31 cellular contexts compared by ENCODE assay signal in the genomic region with DNA sequence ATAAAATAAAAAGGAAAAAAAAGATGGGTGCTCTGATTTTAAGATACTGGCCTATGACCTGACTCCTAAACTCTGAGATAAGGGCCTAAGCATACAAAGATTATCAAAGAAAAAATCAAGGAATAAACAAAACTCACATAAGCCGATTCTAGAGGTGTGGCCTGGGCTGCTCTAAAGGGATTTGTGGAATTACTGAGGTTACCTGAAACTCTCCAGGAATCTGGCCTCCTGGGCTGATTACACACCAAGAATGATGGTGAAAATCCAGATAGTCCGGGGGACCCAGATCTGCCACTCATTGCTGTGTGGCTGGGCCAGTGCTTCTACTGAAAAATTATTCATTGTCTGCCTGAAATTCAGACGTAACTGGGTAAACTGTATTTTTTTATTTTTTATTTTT.
"Had no signal": no experiment of that assay in that cellular context is flagged by ENCODE, and none has a peak within 500 bp of the region (broad histone marks: within the 10 kb centered on the region; RNA-seq: fewer than 3 reads in every experiment).

No MANE protein-coding gene starts in this region.

- H3K9me3 Mint-ChIP-seq: activated CD4-positive, alpha-beta memory T cell treated with anti-CD3 and anti-CD28 coated beads, Interleukin-2, amount 10 ng/mL, durations not matched to agents 7 days and 5 days; activated CD4-positive, alpha-beta T cell treated with anti-CD3 and anti-CD28 coated beads, Interleukin-2, amount 10 ng/mL, durations not matched to agents 7 days and 5 days; activated naive CD4-positive, alpha-beta T cell treated with anti-CD3 and anti-CD28 coated beads, Interleukin-2, amount 50 U/mL, for 24 hours; activated naive CD8-positive, alpha-beta T cell treated with anti-CD3 and anti-CD28 coated beads, Interleukin-2, amount 50 U/mL, for 24 hours; activated T-cell treated with anti-CD3 and anti-CD28 coated beads, Interleukin-2, amount 50 U/mL, for 24 hours; central memory CD8-positive, alpha-beta T cell; nephron; stimulated activated effector memory CD8-positive, alpha-beta T cell treated with anti-CD3 and anti-CD28 coated beads, Interleukin-12 subunit alpha, Interleukin-12 subunit beta, amount 100 ng/mL, for 72 hours; stimulated activated naive CD8-positive, alpha-beta T cell treated with anti-CD3 and anti-CD28 coated beads, Interleukin-15, Interleukin-2, amounts not matched to agents 100 ng/mL and 50 ng/mL, for 24 hours had no signal

- H3K27me3 ChIP-seq: upper lobe of left lung, vagina had no signal

- H3K4me3 Mint-ChIP-seq: activated CD4-positive, alpha-beta memory T cell treated with anti-CD3 and anti-CD28 coated beads, Interleukin-2, amount 10 ng/mL, durations not matched to agents 7 days and 5 days; activated CD4-positive, alpha-beta T cell treated with anti-CD3 and anti-CD28 coated beads, Interleukin-2, amount 10 ng/mL, durations not matched to agents 7 days and 5 days; activated naive CD4-positive, alpha-beta T cell treated with anti-CD3 and anti-CD28 coated beads, Interleukin-2, amount 50 U/mL, for 24 hours; activated naive CD8-positive, alpha-beta T cell treated with anti-CD3 and anti-CD28 coated beads, Interleukin-2, amount 50 U/mL, for 24 hours; activated T-cell treated with anti-CD3 and anti-CD28 coated beads, Interleukin-2, amount 50 U/mL, for 24 hours; central memory CD8-positive, alpha-beta T cell; nephron; stimulated activated effector memory CD8-positive, alpha-beta T cell treated with anti-CD3 and anti-CD28 coated beads, Interleukin-12 subunit alpha, Interleukin-12 subunit beta, amount 100 ng/mL, for 72 hours; stimulated activated naive CD8-positive, alpha-beta T cell treated with anti-CD3 and anti-CD28 coated beads, Interleukin-15, Interleukin-2, amounts not matched to agents 100 ng/mL and 50 ng/mL, for 24 hours; T-helper 17 cell had no signal

- H3K36me3 ChIP-seq: esophagus squamous epithelium, thoracic aorta, upper lobe of left lung, vagina had no signal

- H3K36me3 Mint-ChIP-seq: activated naive CD4-positive, alpha-beta T cell treated with anti-CD3 and anti-CD28 coated beads, Interleukin-2, amount 50 U/mL, for 24 hours; stimulated activated effector memory CD8-positive, alpha-beta T cell treated with anti-CD3 and anti-CD28 coated beads, Interleukin-12 subunit alpha, Interleukin-12 subunit beta, amount 100 ng/mL, for 72 hours had no signal

- H3K9me3 ChIP-seq: esophagus squamous epithelium, mucosa of descending colon, thoracic aorta, upper lobe of left lung, vagina had no signal

- H3K4me1 ChIP-seq: upper lobe of left lung had no signal

- H3K4me3 ChIP-seq: esophagus squamous epithelium, mucosa of descending colon, skin epidermis, thoracic aorta, upper lobe of left lung, vagina had no signal

- H3K27ac Mint-ChIP-seq: activated CD4-positive, alpha-beta memory T cell treated with anti-CD3 and anti-CD28 coated beads, Interleukin-2, amount 10 ng/mL, durations not matched to agents 7 days and 5 days; activated CD4-positive, alpha-beta T cell treated with anti-CD3 and anti-CD28 coated beads, Interleukin-2, amount 10 ng/mL, durations not matched to agents 7 days and 5 days; activated naive CD4-positive, alpha-beta T cell treated with anti-CD3 and anti-CD28 coated beads, Interleukin-2, amount 50 U/mL, for 24 hours; activated naive CD8-positive, alpha-beta T cell treated with anti-CD3 and anti-CD28 coated beads, Interleukin-2, amount 50 U/mL, for 24 hours; activated T-cell treated with anti-CD3 and anti-CD28 coated beads, Interleukin-2, amount 50 U/mL, for 24 hours; nephron; stimulated activated effector memory CD8-positive, alpha-beta T cell treated with anti-CD3 and anti-CD28 coated beads, Interleukin-12 subunit alpha, Interleukin-12 subunit beta, amount 100 ng/mL, for 72 hours; stimulated activated naive CD8-positive, alpha-beta T cell treated with anti-CD3 and anti-CD28 coated beads, Interleukin-15, Interleukin-2, amounts not matched to agents 100 ng/mL and 50 ng/mL, for 24 hours; T-helper 17 cell had no signal

- DNase-seq: activated CD4-positive, alpha-beta memory T cell treated with anti-CD3 and anti-CD28 coated beads, Interleukin-2, amount 10 ng/mL, durations not matched to agents 7 days and 5 days; activated CD4-positive, alpha-beta T cell treated with anti-CD3 and anti-CD28 coated beads for 1 hour; activated CD4-positive, alpha-beta T cell treated with anti-CD3 and anti-CD28 coated beads, Interleukin-2, amount 10 ng/mL, durations not matched to agents 7 days and 5 days; activated CD8-positive, alpha-beta memory T cell treated with anti-CD3 and anti-CD28 coated beads, Interleukin-2, amount 50 U/mL, for 48 hours; activated naive CD8-positive, alpha-beta T cell treated with anti-CD3 and anti-CD28 coated beads, Interleukin-2, amount 50 U/mL, for 24 hours; activated T-cell treated with anti-CD3 and anti-CD28 coated beads, Interleukin-2, amount 50 U/mL, for 24 hours; amygdala; dermis blood vessel endothelial cell; effector CD8-positive, alpha-beta T cell; esophagus squamous epithelium; foreskin melanocyte; left cardiac atrium; left ventricle myocardium superior; mucosa of descending colon; stimulated activated CD4-positive, alpha-beta T cell treated with anti-CD3 and anti-CD28 coated beads, Interleukin-4, amount 100 ng/mL, for 24 hours; T-helper 17 cell; T1000; upper lobe of left lung had no signal

- FAIRE-seq: bronchial epithelial cell, endometrium, islet of Langerhans had no signal

- H3K27ac ChIP-seq: epithelial cell of prostate, esophagus squamous epithelium, skin epidermis, thoracic aorta, upper lobe of left lung, vagina had no signal

- ATAC-seq: activated naive CD8-positive, alpha-beta T cell treated with anti-CD3 and anti-CD28 coated beads, Interleukin-2, amount 50 U/mL, for 24 hours; left cardiac atrium; left ventricle myocardium superior; mucosa of descending colon; sciatic nerve; stimulated activated effector memory CD8-positive, alpha-beta T cell treated with anti-CD3 and anti-CD28 coated beads, Interleukin-12 subunit alpha, Interleukin-12 subunit beta, amount 100 ng/mL, for 72 hours; T-helper 17 cell had no signal

- H3K4me1 Mint-ChIP-seq: activated naive CD4-positive, alpha-beta T cell treated with anti-CD3 and anti-CD28 coated beads, Interleukin-2, amount 50 U/mL, for 24 hours; central memory CD8-positive, alpha-beta T cell; nephron had no signal
